In the genomic region with DNA sequence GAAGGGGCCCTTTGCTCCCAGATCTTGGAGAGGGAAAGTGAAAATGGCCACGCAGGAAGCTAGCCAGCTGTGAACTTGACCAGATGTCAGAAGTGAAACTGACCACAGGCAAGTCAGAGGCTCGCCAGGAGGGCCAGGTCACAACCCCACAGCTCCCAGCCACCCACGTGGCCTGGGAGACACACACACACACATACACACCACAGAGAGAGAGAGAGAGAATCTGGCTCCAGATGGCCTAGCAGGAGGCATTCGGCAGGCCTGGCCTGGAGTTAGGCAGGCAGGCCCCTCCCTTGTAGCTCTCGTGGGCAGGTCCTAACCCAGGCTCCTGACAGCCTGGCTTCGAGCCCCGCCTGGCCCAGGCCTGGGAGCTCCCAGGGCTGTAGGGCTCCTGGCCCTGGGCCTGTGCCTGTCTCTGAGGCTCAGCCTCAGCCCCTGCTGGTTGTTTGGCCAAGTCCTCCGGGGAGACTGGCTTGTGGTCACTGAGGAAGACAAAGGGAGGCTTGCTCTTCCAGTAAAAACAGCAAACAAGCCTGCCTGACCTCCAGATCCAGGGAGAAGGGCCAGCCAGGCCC, we compare ENCODE assay signal across 8 cellular contexts. TPM values are rescaled to one million over a fixed set of nuclear protein-coding genes. Genes with fewer than 3 reads are reported as not detected.
DNase-seq lines count a peak whose midpoint lies in the region; ATAC-seq, FAIRE-seq and TF ChIP-seq lines count a peak whose summit lies in the region.

No MANE protein-coding gene starts in this region.

- CTCF ChIA-PET in mammary epithelial cell (lab: Charles Lee; ENCODE audit: low non-redundant PET): no interaction called here

- TF ChIP-seq CTCF in mammary epithelial cell (conservative IDR thresholded peaks at IDR 0.05 in 1 of 2, IDR thresholded peaks at IDR 0.05 in 1 of 2; ENCODE audit: extremely low read depth in 1 of 2, insufficient read depth in 1 of 2, low read depth in 1 of 2, low read length in 2 of 2) (peak in 1 of 2 donors; percentile 25), kidney (IDR thresholded peaks at IDR 0.05; ENCODE audit: borderline replicate concordance, extremely low read depth, insufficient read depth) (no peak)

- H3K4me3 ChIP-seq in mammary epithelial cell (replicated peaks in 1 of 3; ENCODE audit: insufficient read depth in 1 of 3, low read depth in 2 of 3, low read length in 3 of 3) (no peak overlapping the region), kidney (ENCODE audit: low read length in 2 of 2) (no peak overlapping the region)

- 6% methylated on average over 4 of the region's 8 CpGs for WGBS in mammary epithelial cell (ENCODE audit: low coverage, missing lambda C conversion rate)

- no peaks in the 10 kb centered on the region for H3K36me3 Mint-ChIP-seq in stimulated activated effector memory CD8-positive, alpha-beta T cell treated with anti-CD3 and anti-CD28 coated beads, Interleukin-12 subunit alpha, Interleukin-12 subunit beta, amount 100 ng/mL, for 72 hours

- no peaks in the 10 kb centered on the region for H3K79me2 ChIP-seq in mammary epithelial cell (ENCODE audit: insufficient read depth, low read length)

- peak overlapping the region; percentile 34 for H3K27ac ChIP-seq in mammary epithelial cell (ENCODE audit: insufficient read depth, low read depth, low read length)
- peak overlapping the region; percentile 60 to 76 for H3K27ac ChIP-seq in kidney (ENCODE audit: low read depth in 2 of 2, low read length in 2 of 2)

- in situ Hi-C loops in mammary epithelial cell (cut with MboI; ENCODE audit: low sequenced_read_pairs in 2 of 2): no loop called here

- H2AFZ ChIP-seq in mammary epithelial cell (ENCODE audit: low read depth, low read length): peak overlapping the region; percentile 81

- H3K9me3 ChIP-seq in mammary epithelial cell (replicated peaks; ENCODE audit: insufficient read depth, low read length) (no peaks in the 10 kb centered on the region), kidney (ENCODE audit: control insufficient read depth in 1 of 2, low read length in 2 of 2) (no peaks in the 10 kb centered on the region)

- H3K36me3 ChIP-seq in mammary epithelial cell (ENCODE audit: insufficient read depth, low read length) (peaks cover 2% of the 10 kb centered on the region), kidney (ENCODE audit: control insufficient read depth in 1 of 2, insufficient read depth in 2 of 2, low read length in 2 of 2) (no peaks in the 10 kb centered on the region)

- intact Hi-C loops in mammary epithelial cell (cut with micrococcal nuclease) (loop anchor here (1.0 kb wide), 1 partner anchor 8 kb away; no protein-coding TSS in a partner anchor), kidney (cut with DNase I) (no loop called here)

- peaks cover 23% of the 10 kb centered on the region for H3K4me1 ChIP-seq in mammary epithelial cell (ENCODE audit: insufficient read depth, low read length)
- peaks cover 15 to 16% of the 10 kb centered on the region in 2 donors for H3K4me1 ChIP-seq in kidney (ENCODE audit: control insufficient read depth in 1 of 2, insufficient read depth in 1 of 2, low read depth in 1 of 2, low read length in 2 of 2)

- H3K27me3 ChIP-seq in mammary epithelial cell (ENCODE audit: insufficient read depth, low read length): no peaks in the 10 kb centered on the region

- H3K9ac ChIP-seq in mammary epithelial cell (ENCODE audit: insufficient read depth, low read length): peak overlapping the region; percentile 52
- peak overlapping the region in 1 of 2 donors; percentile 78 for H3K9ac ChIP-seq in kidney (ENCODE audit: low read length in 2 of 2)

- peak overlapping the region; percentile 5 for H3K4me2 ChIP-seq in mammary epithelial cell (ENCODE audit: insufficient read depth, low read depth, low read length)

- DNase-seq in NCI-H2196 treated with DMSO at 0.1 percent for 48 hours (lab: John Stamatoyannopoulos, UW; ENCODE audit: unreplicated experiment) (peak; percentile 93), mammary epithelial cell (peak; percentile 75), kidney (peak; percentile 97), NCI-H1930 (lab: John Stamatoyannopoulos, UW) (no peak)
- no peak for DNase-seq in stimulated activated effector memory CD8-positive, alpha-beta T cell treated with anti-CD3 and anti-CD28 coated beads, Interleukin-12 subunit alpha, Interleukin-12 subunit beta, amount 100 ng/mL, for 72 hours (ENCODE audit: low spot score in 2 of 2)
- DNase-seq in stimulated activated CD8-positive, alpha-beta memory T cell treated with anti-CD3 and anti-CD28 coated beads, Interleukin-4, amount 100 ng/mL, for 48 hours: no peak

- H3K4me3 Mint-ChIP-seq in stimulated activated effector memory CD8-positive, alpha-beta T cell treated with anti-CD3 and anti-CD28 coated beads, Interleukin-12 subunit alpha, Interleukin-12 subunit beta, amount 100 ng/mL, for 72 hours: no peak overlapping the region

- H4K20me1 ChIP-seq in mammary epithelial cell (ENCODE audit: insufficient read depth, low read length): no peaks in the 10 kb centered on the region

- peak; percentile 15 for FAIRE-seq in kidney (lab: Jason Lieb, UNC)

- H3K4me1 Mint-ChIP-seq in stimulated activated effector memory CD8-positive, alpha-beta T cell treated with anti-CD3 and anti-CD28 coated beads, Interleukin-12 subunit alpha, Interleukin-12 subunit beta, amount 100 ng/mL, for 72 hours: no peaks in the 10 kb centered on the region

- no TSS peak for BruUV-seq in mammary epithelial cell (replicated peaks; lab: Mats Ljungman, UMichigan)

- ATAC-seq in GM18499 (IDR thresholded peaks at IDR 0.05; ENCODE audit: insufficient read depth, unreplicated experiment) (peak; percentile 49), HG02571 (IDR thresholded peaks at IDR 0.05; ENCODE audit: unreplicated experiment) (peak; percentile 82)
- peak; percentile 5 for ATAC-seq in stimulated activated effector memory CD8-positive, alpha-beta T cell treated with anti-CD3 and anti-CD28 coated beads, Interleukin-12 subunit alpha, Interleukin-12 subunit beta, amount 100 ng/mL, for 72 hours

- H3K27ac Mint-ChIP-seq in stimulated activated effector memory CD8-positive, alpha-beta T cell treated with anti-CD3 and anti-CD28 coated beads, Interleukin-12 subunit alpha, Interleukin-12 subunit beta, amount 100 ng/mL, for 72 hours: peak overlapping the region; percentile 72

- no peaks in the 10 kb centered on the region for H3K9me3 Mint-ChIP-seq in stimulated activated effector memory CD8-positive, alpha-beta T cell treated with anti-CD3 and anti-CD28 coated beads, Interleukin-12 subunit alpha, Interleukin-12 subunit beta, amount 100 ng/mL, for 72 hours

- dilution Hi-C loops in mammary epithelial cell (cut with HindIII; ENCODE audit: low sequenced_read_pairs): no loop called here

RNA-seq across cellular contexts. Expression of gene NGFR, which starts 20.2 kb away (rescaled TPM):
- 10 to 100 TPM; 16.3 to 25.5 TPM for total RNA-seq in mammary epithelial cell
- polyA plus RNA-seq in mammary epithelial cell: 33.5 TPM
- 17.4 TPM for polyA minus RNA-seq in mammary epithelial cell
- 13.2 TPM for total RNA-seq in kidney
- 9.4 TPM for polyA plus RNA-seq in kidney (ENCODE audit: insufficient read depth, low read depth, low replicate concordance)

Comparison
In these comparisons a context has a peak if more than half of its experiments do, and no peak if none do; other contexts are left out.
1. ATAC-seq: peak in every context shown above with its lines; median percentile 82 in HG02571; 49 in GM18499; 5 in stimulated activated effector memory CD8-positive, alpha-beta T cell treated with anti-CD3 and anti-CD28 coated beads, Interleukin-12 subunit alpha, Interleukin-12 subunit beta, amount 100 ng/mL, for 72 hours.
2. DNase-seq: peak in NCI-H2196 treated with DMSO at 0.1 percent for 48 hours (single experiment), mammary epithelial cell (single experiment) and kidney (single experiment); none in stimulated activated effector memory CD8-positive, alpha-beta T cell treated with anti-CD3 and anti-CD28 coated beads, Interleukin-12 subunit alpha, Interleukin-12 subunit beta, amount 100 ng/mL, for 72 hours (0 of 2), stimulated activated CD8-positive, alpha-beta memory T cell treated with anti-CD3 and anti-CD28 coated beads, Interleukin-4, amount 100 ng/mL, for 48 hours (single experiment) and NCI-H1930 (0 of 2).